Comparison of ENCODE assay signal across 19 cellular contexts in the genomic region with DNA sequence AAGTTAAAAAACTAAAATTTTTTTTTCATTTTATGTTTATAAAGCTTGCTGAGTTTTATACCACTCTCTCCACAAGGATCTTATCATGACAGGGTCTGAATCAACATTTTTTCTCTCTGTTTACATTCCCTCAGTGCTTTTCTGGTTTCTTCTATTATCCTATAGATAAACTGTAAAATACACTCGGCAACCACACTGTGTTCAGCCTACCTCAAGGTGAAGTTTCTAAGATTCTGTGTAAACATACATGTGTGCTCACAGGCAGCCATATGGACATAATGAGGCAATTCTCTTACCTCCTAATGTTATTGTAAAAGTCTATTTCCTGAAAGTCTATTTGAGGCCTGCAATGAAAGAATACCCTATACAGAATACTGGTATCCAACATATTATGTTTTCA.
DNase-seq lines count a peak whose midpoint lies in the region; ATAC-seq and TF ChIP-seq lines count a peak whose summit lies in the region.
"Had no signal": no experiment of that assay in that cellular context is flagged by ENCODE, and none has a peak within 500 bp of the region (broad histone marks: within the 10 kb centered on the region; RNA-seq: fewer than 3 reads in every experiment).

No MANE protein-coding gene starts in this region.

- H3K9me3 ChIP-seq in IMR-90 (ENCODE audit: control insufficient read depth, insufficient read depth, low read length) (no peaks in the 10 kb centered on the region; the same call in 1 of the 2 replicates), endodermal cell (ENCODE audit: control insufficient read depth, low read length) (peaks cover 21% of the 10 kb centered on the region), mucosa of descending colon (no peaks in the 10 kb centered on the region), esophagus squamous epithelium (no peaks in the 10 kb centered on the region)

- H2BK5ac ChIP-seq in IMR-90 (ENCODE audit: low read depth, low read length, poor library complexity, severe bottlenecking) = peak overlapping the region; percentile 76

- no peak overlapping the region for H2AK5ac ChIP-seq in IMR-90 (ENCODE audit: low read depth, low read length)

- no peak overlapping the region for H2BK20ac ChIP-seq in IMR-90 (ENCODE audit: low read depth, low read length)

- peaks cover 5% of the 10 kb centered on the region; the same call in 1 of the 2 replicates for H3K9me1 ChIP-seq in IMR-90 (ENCODE audit: insufficient read depth, low read length)

- H4K5ac ChIP-seq in IMR-90 (ENCODE audit: low read depth, low read length) = no peak overlapping the region

- no peak for TF ChIP-seq RAD21 in IMR-90 (IDR thresholded peaks at IDR 0.05; ENCODE audit: low read length)

- peak; percentile 84 for ATAC-seq in IMR-90 (ENCODE audit: low read depth)
- peak; percentile 52 for ATAC-seq in mucosa of descending colon
- ATAC-seq in stimulated activated naive CD8-positive, alpha-beta T cell treated with anti-CD3 and anti-CD28 coated beads, Interleukin-15, amount 100 ng/mL, for 72 hours = no peak
- ATAC-seq: CD8-positive, alpha-beta T cell; GM12878 had no signal

- intact Hi-C loops in IMR-90 (cut with micrococcal nuclease) (no loop called here), mucosa of descending colon (cut with DNase I, micrococcal nuclease) (no loop called here), esophagus squamous epithelium (cut with DNase I) (no loop called here)

- WGBS in IMR-90 (ENCODE audit: extremely low coverage in 2 of 2, insufficient read length in 1 of 2), 2 experiments = no CpG with 5 or more reads among the region's 1 CpG
- 82% methylated on average over 1 of the region's 1 CpG; no CpG with 5 or more reads in 1 of the 2 experiments for WGBS in endodermal cell (ENCODE audit: insufficient coverage in 1 of 2, insufficient read length in 1 of 2), 2 experiments
- WGBS in esophagus squamous epithelium, 2 donors = 69 to 71% methylated on average over 1 of the region's 1 CpG

- dilution Hi-C loops in IMR-90 (cut with HindIII; ENCODE audit: low sequenced_read_pairs, unreplicated experiment) = no loop called here

- DNase-seq in IMR-90 (peak; percentile 84), endodermal cell (no peak), iris pigment epithelial cell (ENCODE audit: low read depth) (peak; percentile 32), mucosa of descending colon (no peak), GM10248 (ENCODE audit: extremely low spot score) (no peak), esophagus squamous epithelium (lab: John Stamatoyannopoulos, UW) (no peak), chondrocyte (ENCODE audit: low spot score) (no peak)
- no peak for DNase-seq in stimulated activated naive CD8-positive, alpha-beta T cell treated with anti-CD3 and anti-CD28 coated beads, Interleukin-15, amount 100 ng/mL, for 72 hours
- DNase-seq: Caco-2; CD4-positive, CD25-positive, alpha-beta regulatory T cell; CD8-positive, alpha-beta T cell; DMS153; DND-41; GOT3 had no signal

- H2AK9ac ChIP-seq in IMR-90 (replicated peaks; ENCODE audit: low read depth, low read length, poor library complexity) = no peak overlapping the region

- peak overlapping the region; percentile 73; the same call in 1 of the 2 replicates for H3K27ac ChIP-seq in IMR-90 (ENCODE audit: insufficient read depth, low read length)
- no peak overlapping the region for H3K27ac ChIP-seq in endodermal cell (ENCODE audit: low read depth, low read length)
- H3K27ac ChIP-seq in esophagus squamous epithelium = no peak overlapping the region
- H3K27ac ChIP-seq: BLaER1, C4-2B had no signal

- no peak overlapping the region for H3K4me3 Mint-ChIP-seq in endodermal cell
- no peak overlapping the region for H3K4me3 Mint-ChIP-seq in stimulated activated naive CD8-positive, alpha-beta T cell treated with anti-CD3 and anti-CD28 coated beads, Interleukin-15, amount 100 ng/mL, for 72 hours
- H3K4me3 Mint-ChIP-seq in chondrocyte (ENCODE audit: unreplicated experiment) = no peak overlapping the region
- H3K4me3 Mint-ChIP-seq: B cell; CD4-positive, CD25-positive, alpha-beta regulatory T cell; CD8-positive, alpha-beta T cell had no signal

- BruUV-seq in IMR-90 (replicated peaks; lab: Mats Ljungman, UMichigan) = no TSS peak

- H3K9ac ChIP-seq in IMR-90 (ENCODE audit: low read depth, low read length) (no peak overlapping the region), endodermal cell (ENCODE audit: extremely low read depth, low read length, poor library complexity, severe bottlenecking) (no peak overlapping the region)
- H3K9ac ChIP-seq: BLaER1 had no signal

- H3K4me3 ChIP-seq in IMR-90 (ENCODE audit: insufficient read depth, low read depth, low read length) = no peak overlapping the region
- peak overlapping the region; percentile 27 for H3K4me3 ChIP-seq in endodermal cell (ENCODE audit: low read length)
- no peak overlapping the region for H3K4me3 ChIP-seq in mucosa of descending colon
- H3K4me3 ChIP-seq in esophagus squamous epithelium = no peak overlapping the region
- H3K4me3 ChIP-seq: BLaER1, GM12878, HAP-1 had no signal

- H4K91ac ChIP-seq in IMR-90 (ENCODE audit: insufficient read depth, low read depth, low read length) = no peak overlapping the region

- peak overlapping the region; percentile 67; the same call in 1 of the 2 replicates for H3K18ac ChIP-seq in IMR-90 (ENCODE audit: low read depth, low read length)

- H3K27ac Mint-ChIP-seq in endodermal cell (no peak overlapping the region), chondrocyte (ENCODE audit: unreplicated experiment) (no peak overlapping the region)
- no peak overlapping the region for H3K27ac Mint-ChIP-seq in stimulated activated naive CD8-positive, alpha-beta T cell treated with anti-CD3 and anti-CD28 coated beads, Interleukin-15, amount 100 ng/mL, for 72 hours
- H3K27ac Mint-ChIP-seq: B cell; CD4-positive, CD25-positive, alpha-beta regulatory T cell; CD8-positive, alpha-beta T cell had no signal

- peaks cover 0 to 3% of the 10 kb centered on the region in 2 experiments; a peak in 1 of 4 replicates for H3K79me1 ChIP-seq in IMR-90 (ENCODE audit: low read depth in 1 of 2, low read length in 2 of 2)

- peaks cover 23% of the 10 kb centered on the region for H3K4me1 Mint-ChIP-seq in endodermal cell
- no peaks in the 10 kb centered on the region for H3K4me1 Mint-ChIP-seq in stimulated activated naive CD8-positive, alpha-beta T cell treated with anti-CD3 and anti-CD28 coated beads, Interleukin-15, amount 100 ng/mL, for 72 hours
- H3K4me1 Mint-ChIP-seq in chondrocyte (ENCODE audit: low read depth) = peaks cover 16% of the 10 kb centered on the region
- H3K4me1 Mint-ChIP-seq: B cell; CD4-positive, CD25-positive, alpha-beta regulatory T cell had no signal

- peaks cover 14% of the 10 kb centered on the region for H3K4me1 ChIP-seq in IMR-90 (ENCODE audit: control insufficient read depth, insufficient read depth, low read length)
- H3K4me1 ChIP-seq in endodermal cell (ENCODE audit: control insufficient read depth, insufficient read depth, low read length) = peaks cover 8% of the 10 kb centered on the region
- no peaks in the 10 kb centered on the region for H3K4me1 ChIP-seq in mucosa of descending colon (ENCODE audit: low read depth)
- H3K4me1 ChIP-seq in esophagus squamous epithelium = peaks cover 0 to 10% (median 0%) of the 10 kb centered on the region in 3 donors
- H3K4me1 ChIP-seq: Caco-2, HAP-1 had no signal

- H3K23ac ChIP-seq in IMR-90 (ENCODE audit: low read depth, low read length) = no peak overlapping the region

- H3K9me3 Mint-ChIP-seq in endodermal cell (peaks cover 8% of the 10 kb centered on the region), chondrocyte (ENCODE audit: low read depth) (peaks cover 7% of the 10 kb centered on the region)
- peaks cover 0 to 10% of the 10 kb centered on the region in 2 donors for H3K9me3 Mint-ChIP-seq in stimulated activated naive CD8-positive, alpha-beta T cell treated with anti-CD3 and anti-CD28 coated beads, Interleukin-15, amount 100 ng/mL, for 72 hours
- H3K9me3 Mint-ChIP-seq: CD8-positive, alpha-beta T cell had no signal

- no peak overlapping the region for H4K8ac ChIP-seq in IMR-90 (ENCODE audit: low read depth in 2 of 2, low read length in 2 of 2)

- no peak overlapping the region for H2BK15ac ChIP-seq in IMR-90 (ENCODE audit: low read depth, low read length)

- H3K4ac ChIP-seq in IMR-90 (ENCODE audit: low read depth, low read length) = no peak overlapping the region

- H4K20me1 ChIP-seq in IMR-90 (ENCODE audit: insufficient read depth, low read length) = no peaks in the 10 kb centered on the region
- H4K20me1 ChIP-seq: BLaER1 had no signal

- no peaks in the 10 kb centered on the region for H3K36me3 ChIP-seq in IMR-90 (ENCODE audit: control insufficient read depth, insufficient read depth, low read length)
- H3K36me3 ChIP-seq in endodermal cell (ENCODE audit: control insufficient read depth, insufficient read depth, low read length) = peaks cover 9% of the 10 kb centered on the region
- H3K36me3 ChIP-seq in mucosa of descending colon (ENCODE audit: low read depth) = no peaks in the 10 kb centered on the region
- no peaks in the 10 kb centered on the region for H3K36me3 ChIP-seq in esophagus squamous epithelium
- H3K36me3 ChIP-seq: HAP-1 had no signal

- H2BK120ac ChIP-seq in IMR-90 (ENCODE audit: low read depth, low read length) = no peak overlapping the region; the same call in 1 of the 2 replicates

- TF ChIP-seq CTCF in IMR-90 (conservative IDR thresholded peaks at IDR 0.05; ENCODE audit: low read depth, low read length) = no peak
- TF ChIP-seq CTCF in endodermal cell (conservative IDR thresholded peaks at IDR 0.05) = no peak
- no peak for TF ChIP-seq CTCF in mucosa of descending colon (IDR thresholded peaks at IDR 0.05)
- TF ChIP-seq CTCF in GM10248 (IDR thresholded peaks at IDR 0.05; ENCODE audit: control extremely low read depth, extremely low read depth, low read depth, missing control alignments) = no peak
- TF ChIP-seq CTCF in esophagus squamous epithelium (IDR thresholded peaks at IDR 0.05) = no peak
- TF ChIP-seq CTCF in chondrocyte (IDR thresholded peaks at IDR 0.05) = no peak

- POLR2A ChIA-PET in IMR-90 (lab: Charles Lee; ENCODE audit: unreplicated experiment) (interaction anchor here (0.6 kb wide), 1 partner anchor 35 kb away, joined by 3 read pairs; no protein-coding TSS in a partner anchor), GM10248 (lab: Yijun Ruan, JAX) (no interaction called here)

- no peak overlapping the region for H2AFZ ChIP-seq in IMR-90 (replicated peaks; ENCODE audit: low read length, poor library complexity)

- peaks cover 10% of the 10 kb centered on the region for H3K36me3 Mint-ChIP-seq in endodermal cell (ENCODE audit: low read depth)
- H3K36me3 Mint-ChIP-seq in chondrocyte (ENCODE audit: low read depth) = peaks cover 4% of the 10 kb centered on the region

- in situ Hi-C loops in IMR-90 (cut with MboI; ENCODE audit: low sequenced_read_pairs) = no loop called here

- CTCF ChIA-PET in IMR-90 (lab: Yijun Ruan, JAX) = interaction anchor here (1.0 kb wide), 1 partner anchor 50 kb away, joined by 3 read pairs; no protein-coding TSS in a partner anchor
- CTCF ChIA-PET in GM10248 (lab: Yijun Ruan, JAX) = no interaction called here

- no peak overlapping the region for H3K14ac ChIP-seq in IMR-90 (replicated peaks; ENCODE audit: low read depth, low read length)

- 0 out of 2 replicates have a peak overlapping the region, but pooled peaks have one; percentile 29 for H3K4me2 ChIP-seq in IMR-90 (ENCODE audit: low read depth, low read length)
- H3K4me2 ChIP-seq: BLaER1 had no signal

- H3K56ac ChIP-seq in IMR-90 (ENCODE audit: extremely low read depth, insufficient read depth, low read length) = no peak overlapping the region

- no peaks in the 10 kb centered on the region for H3K27me3 Mint-ChIP-seq in endodermal cell (ENCODE audit: insufficient read depth)
- H3K27me3 Mint-ChIP-seq in stimulated activated naive CD8-positive, alpha-beta T cell treated with anti-CD3 and anti-CD28 coated beads, Interleukin-15, amount 100 ng/mL, for 72 hours = no peaks in the 10 kb centered on the region
- no peaks in the 10 kb centered on the region for H3K27me3 Mint-ChIP-seq in chondrocyte (ENCODE audit: low read depth)
- H3K27me3 Mint-ChIP-seq: B cell; CD4-positive, CD25-positive, alpha-beta regulatory T cell had no signal

- no peak for TF ChIP-seq POLR2A in IMR-90 (IDR thresholded peaks at IDR 0.05; ENCODE audit: low read depth, low read length)
- no peak for TF ChIP-seq POLR2A in esophagus squamous epithelium (IDR thresholded peaks at IDR 0.05)

- H3K27me3 ChIP-seq in IMR-90 (ENCODE audit: control insufficient read depth, insufficient read depth, low read length) (peaks cover 2% of the 10 kb centered on the region; the same call in 1 of the 2 replicates), endodermal cell (ENCODE audit: control insufficient read depth, insufficient read depth, low read length, poor library complexity, severe bottlenecking) (no peaks in the 10 kb centered on the region), esophagus squamous epithelium (no peaks in the 10 kb centered on the region)
- H3K27me3 ChIP-seq: BLaER1 had no signal

Comparison
In these comparisons a context has a peak if more than half of its experiments do, and no peak if none do; other contexts are left out.
1. DNase-seq: peak in IMR-90 (single experiment) and iris pigment epithelial cell (single experiment); none in endodermal cell (single experiment), mucosa of descending colon (0 of 3), GM10248 (single experiment), stimulated activated naive CD8-positive, alpha-beta T cell treated with anti-CD3 and anti-CD28 coated beads, Interleukin-15, amount 100 ng/mL, for 72 hours (0 of 2), esophagus squamous epithelium (single experiment) and chondrocyte (single experiment).